ENCODE assay signal across 8 cellular contexts in genomic region chr6:29942275-29943052, GRCh38. TPM values are rescaled to one million over a fixed set of nuclear protein-coding genes. Genes with fewer than 3 reads are reported as not detected.
DNase-seq lines count a peak whose midpoint lies in the region; ATAC-seq, FAIRE-seq and TF ChIP-seq lines count a peak whose summit lies in the region.

Gene HLA-A, plus strand, starts transcription at chr6:29942532. Its CDS starts 22 bp downstream, at chr6:29942554.

- H3K4me1 ChIP-seq in endodermal cell (ENCODE audit: control insufficient read depth, insufficient read depth, low read length) (no peaks in the 10 kb centered on the region), mesendoderm (ENCODE audit: control insufficient read depth, low read depth, low read length) (no peaks in the 10 kb centered on the region)

- H3K27ac ChIP-seq in endodermal cell (ENCODE audit: low read depth, low read length): no peak within 1 kb of the TSS
- H3K27ac ChIP-seq in mesendoderm (ENCODE audit: low read depth, low read length): no peak within 1 kb of the TSS

- H2BK5ac ChIP-seq in mesendoderm (ENCODE audit: low read length): no peak within 1 kb of the TSS

- 3 to 4% methylated on average over 19 to 62 of the region's 68 CpGs for WGBS in endodermal cell (ENCODE audit: insufficient coverage in 1 of 2, insufficient read length in 1 of 2), 2 experiments
- WGBS in mesendoderm (ENCODE audit: extremely low coverage, insufficient coverage, low lambda C conversion rate): no CpG with 5 or more reads among the region's 68 CpGs

- peak within 1 kb of the TSS; percentile 64 for H3K27ac Mint-ChIP-seq in endodermal cell

- H3K4me2 ChIP-seq in mesendoderm (ENCODE audit: low read length): peak within 1 kb of the TSS; percentile 52

- TF ChIP-seq CTCF in endodermal cell (conservative IDR thresholded peaks at IDR 0.05): no peak

- H3K9ac ChIP-seq in endodermal cell (ENCODE audit: extremely low read depth, low read length, poor library complexity, severe bottlenecking) (no peak within 1 kb of the TSS), mesendoderm (ENCODE audit: low read length) (peak within 1 kb of the TSS; percentile 75)

- H3K36me3 ChIP-seq in endodermal cell (ENCODE audit: control insufficient read depth, insufficient read depth, low read length) (no peaks in the 10 kb centered on the region), mesendoderm (ENCODE audit: control insufficient read depth, insufficient read depth, low read length) (peaks cover 5% of the 10 kb centered on the region)

- H3K23ac ChIP-seq in mesendoderm (ENCODE audit: low read length): no peak within 1 kb of the TSS

- H3K4me3 Mint-ChIP-seq in endodermal cell: peak within 1 kb of the TSS; percentile 75

- H3K9me3 ChIP-seq in endodermal cell (ENCODE audit: control insufficient read depth, low read length): no peaks in the 10 kb centered on the region

- H4K5ac ChIP-seq in mesendoderm (ENCODE audit: low read length): no peak within 1 kb of the TSS

- peaks cover 1% of the 10 kb centered on the region for H3K79me1 ChIP-seq in mesendoderm (ENCODE audit: low read length)

- no peak within 1 kb of the TSS for H2BK120ac ChIP-seq in mesendoderm (ENCODE audit: low read depth, low read length)

- peaks cover 8% of the 10 kb centered on the region for H3K27me3 Mint-ChIP-seq in endodermal cell (ENCODE audit: insufficient read depth)

- no peak within 1 kb of the TSS for H2BK15ac ChIP-seq in mesendoderm (replicated peaks; ENCODE audit: low read depth)

- H4K8ac ChIP-seq in mesendoderm (ENCODE audit: low read depth, low read length): no peak within 1 kb of the TSS

- peak within 1 kb of the TSS; percentile 75 for H3K56ac ChIP-seq in mesendoderm (ENCODE audit: low read length)

- peak within 1 kb of the TSS; percentile 17 for H3K4ac ChIP-seq in mesendoderm (ENCODE audit: low read depth, low read length)

- peak; percentile 89 for ATAC-seq in GM21381 (IDR thresholded peaks at IDR 0.05; ENCODE audit: unreplicated experiment)

- H3K18ac ChIP-seq in mesendoderm (ENCODE audit: low read length): no peak within 1 kb of the TSS

- FAIRE-seq in HTR-8/SVneo (lab: Jason Lieb, UNC): peak; percentile 67

- peaks cover 23% of the 10 kb centered on the region for H3K36me3 Mint-ChIP-seq in endodermal cell (ENCODE audit: low read depth)

- no peak within 1 kb of the TSS for H2AK5ac ChIP-seq in mesendoderm (ENCODE audit: low read length)

- DNase-seq in COR-L47 (lab: John Stamatoyannopoulos, UW) (peak; percentile 90), HTR-8/SVneo (ENCODE audit: insufficient read length, low spot score) (peak; percentile 94), NOMO-1 treated with dmso at 0.1 percent for 144 hours (lab: John Stamatoyannopoulos, UW; ENCODE audit: unreplicated experiment) (peak; percentile 74), endodermal cell (peak; percentile 95), mesendoderm (peak; percentile 94)
- peak; percentile 91 for DNase-seq in activated CD8-positive, alpha-beta memory T cell treated with anti-CD3 and anti-CD28 coated beads, Interleukin-2, amount 50 U/mL, for 1 hour (ENCODE audit: extremely low read depth)
- peak; percentile 85 for DNase-seq in stimulated activated CD8-positive, alpha-beta memory T cell treated with anti-CD3 and anti-CD28 coated beads, Interleukin-12 subunit alpha, Interleukin-12 subunit beta, amount 100 ng/mL, for 4 hours (ENCODE audit: low read depth)

- peak within 1 kb of the TSS; percentile 71 for H3K4me3 ChIP-seq in endodermal cell (ENCODE audit: low read length)
- H3K4me3 ChIP-seq in mesendoderm (ENCODE audit: low read length): peak within 1 kb of the TSS; percentile 36

- peaks cover 9% of the 10 kb centered on the region for H3K4me1 Mint-ChIP-seq in endodermal cell

- H3K9me3 Mint-ChIP-seq in endodermal cell: peaks cover 6% of the 10 kb centered on the region

- H3K79me2 ChIP-seq in mesendoderm (ENCODE audit: control insufficient read depth, insufficient read depth, low read length): peaks cover 3% of the 10 kb centered on the region

- H3K27me3 ChIP-seq in endodermal cell (ENCODE audit: control insufficient read depth, insufficient read depth, low read length, poor library complexity, severe bottlenecking) (peaks cover 8% of the 10 kb centered on the region), mesendoderm (ENCODE audit: insufficient read depth, low read length, poor library complexity) (no peaks in the 10 kb centered on the region)

RNA-seq across cellular contexts. Expression of gene HLA-A, which starts in this region (rescaled TPM):
- total RNA-seq in endodermal cell: 100 to 1,000 TPM; 212 to 282 TPM
- polyA plus RNA-seq in endodermal cell (2013, experiment 1 of 2): 56.2 TPM
- polyA plus RNA-seq in endodermal cell (2013, experiment 2 of 2): 50.5 TPM
- polyA plus RNA-seq in mesendoderm (2013, experiment 1 of 2): 258 TPM
- 262 TPM for polyA plus RNA-seq in mesendoderm (2013, experiment 2 of 2)
